26 cellular contexts compared by ENCODE assay signal in the genomic region with DNA sequence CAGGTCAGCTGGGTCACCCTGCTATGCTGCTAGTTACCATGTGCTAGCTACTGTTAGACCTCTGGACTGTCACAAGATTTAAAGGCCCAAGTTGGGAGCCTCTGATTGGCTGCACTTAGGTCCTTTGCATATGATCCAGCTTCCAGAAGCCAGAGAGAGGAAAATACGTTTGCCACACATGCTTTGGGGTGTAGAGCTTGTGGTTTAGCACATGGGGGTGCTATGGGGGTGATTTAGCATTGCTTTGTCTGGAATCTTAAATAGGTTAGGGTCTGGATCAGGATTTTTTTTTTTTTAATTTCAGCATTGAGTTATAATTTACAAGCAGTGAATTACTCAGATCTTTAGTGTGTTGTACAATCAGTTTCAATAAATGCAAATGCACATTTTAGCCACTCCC.
"Had no signal": no experiment of that assay in that cellular context is flagged by ENCODE, and none has a peak within 500 bp of the region (broad histone marks: within the 10 kb centered on the region; RNA-seq: fewer than 3 reads in every experiment).

No MANE protein-coding gene starts in this region.

- H3K27ac Mint-ChIP-seq: immature natural killer cell; memory B cell; naive thymus-derived CD4-positive, alpha-beta T cell; natural killer cell treated with Interleukin-12 subunit alpha and Interleukin-12 subunit beta and Interleukin-15 and Interleukin-18, amount 100 ng/mL, for 72 hours; stimulated activated naive B cell treated with anti-CD40 and anti-IgM and Interleukin-4, amounts not matched to agents 10 μg/mL and 1 μg/mL and 100 μg/mL, for 72 hours had no signal

- H3K4me3 ChIP-seq: left ventricle myocardium inferior, lung, mucosa of descending colon, skin epidermis, suprapubic skin, thoracic aorta, tibial artery, upper lobe of left lung, vagina had no signal

- H3K4me1 ChIP-seq: left ventricle myocardium inferior, parathyroid adenoma, suprapubic skin, tibial artery, vagina had no signal

- DNase-seq: head of caudate nucleus; hippocampal formation; immature natural killer cell; kidney; left ventricle myocardium inferior; midbrain; mucosa of descending colon; naive thymus-derived CD4-positive, alpha-beta T cell; occipital lobe; retina; stimulated activated CD4-positive, alpha-beta T cell treated with anti-CD3 and anti-CD28 coated beads, Interleukin-12 subunit alpha, Interleukin-12 subunit beta, amount 100 ng/mL, for 4 hours; stimulated activated CD4-positive, alpha-beta T cell treated with anti-CD3 and anti-CD28 coated beads, Interleukin-15, amount 100 ng/mL, for 24 hours; stimulated activated CD4-positive, alpha-beta T cell treated with anti-CD3 and anti-CD28 coated beads, Interleukin-2, amount 100 ng/mL, for 24 hours; stimulated activated CD4-positive, alpha-beta T cell treated with anti-CD3 and anti-CD28 coated beads, Interleukin-4, amount 100 ng/mL, for 1 hour; stimulated activated naive B cell treated with anti-CD40 and anti-IgM and Interleukin-4, amounts not matched to agents 10 μg/mL and 1 μg/mL and 100 μg/mL, for 72 hours; stimulated activated naive CD8-positive, alpha-beta T cell treated with anti-CD3 and anti-CD28 coated beads, Interleukin-15, Interleukin-2, amounts not matched to agents 100 U/mL and 50 U/mL, for 24 hours; tibial artery; upper lobe of left lung had no signal

- H3K9ac ChIP-seq: parathyroid adenoma had no signal

- H2AFZ ChIP-seq: parathyroid adenoma had no signal

- H3K9me3 ChIP-seq: suprapubic skin, thoracic aorta, upper lobe of left lung, vagina had no signal

- H3K4me1 Mint-ChIP-seq: immature natural killer cell; memory B cell; naive thymus-derived CD4-positive, alpha-beta T cell; stimulated activated naive B cell treated with anti-CD40 and anti-IgM and Interleukin-4, amounts not matched to agents 10 μg/mL and 1 μg/mL and 100 μg/mL, for 72 hours had no signal

- H3K36me3 Mint-ChIP-seq: immature natural killer cell; memory B cell; naive thymus-derived CD4-positive, alpha-beta T cell; natural killer cell treated with Interleukin-12 subunit alpha and Interleukin-12 subunit beta and Interleukin-15 and Interleukin-18, amount 100 ng/mL, for 72 hours; stimulated activated naive B cell treated with anti-CD40 and anti-IgM and Interleukin-4, amounts not matched to agents 10 μg/mL and 1 μg/mL and 100 μg/mL, for 72 hours had no signal

- H3K36me3 ChIP-seq: left ventricle myocardium inferior, suprapubic skin, thoracic aorta, tibial artery, upper lobe of left lung, vagina had no signal

- ATAC-seq: mucosa of descending colon; naive thymus-derived CD4-positive, alpha-beta T cell; natural killer cell treated with Interleukin-12 subunit alpha and Interleukin-12 subunit beta and Interleukin-15 and Interleukin-18, amount 100 ng/mL, for 72 hours; stimulated activated naive B cell treated with anti-CD40 and anti-IgM and Interleukin-4, amounts not matched to agents 10 μg/mL and 1 μg/mL and 100 μg/mL, for 72 hours; stimulated activated naive CD8-positive, alpha-beta T cell treated with anti-CD3 and anti-CD28 coated beads, Interleukin-15, Interleukin-2, amounts not matched to agents 100 U/mL and 50 U/mL, for 24 hours had no signal

- H3K27me3 ChIP-seq: suprapubic skin, tibial artery, upper lobe of left lung, vagina had no signal

- H3K27ac ChIP-seq: left ventricle myocardium inferior, parathyroid adenoma, skin epidermis, suprapubic skin, thoracic aorta, tibial artery, upper lobe of left lung, vagina had no signal

- H3K4me3 Mint-ChIP-seq: immature natural killer cell; memory B cell; naive thymus-derived CD4-positive, alpha-beta T cell; natural killer cell treated with Interleukin-12 subunit alpha and Interleukin-12 subunit beta and Interleukin-15 and Interleukin-18, amount 100 ng/mL, for 72 hours; stimulated activated naive B cell treated with anti-CD40 and anti-IgM and Interleukin-4, amounts not matched to agents 10 μg/mL and 1 μg/mL and 100 μg/mL, for 72 hours had no signal

- H3K79me2 ChIP-seq: parathyroid adenoma had no signal

- H3K27me3 Mint-ChIP-seq: memory B cell; natural killer cell treated with Interleukin-12 subunit alpha and Interleukin-12 subunit beta and Interleukin-15 and Interleukin-18, amount 100 ng/mL, for 72 hours; stimulated activated naive B cell treated with anti-CD40 and anti-IgM and Interleukin-4, amounts not matched to agents 10 μg/mL and 1 μg/mL and 100 μg/mL, for 72 hours had no signal
